16 cellular contexts compared by ENCODE assay signal in genomic region chr22:33803883-33804282, GRCh38.
DNase-seq lines count a peak whose midpoint lies in the region; TF ChIP-seq lines count a peak whose summit lies in the region.
"Had no signal": no experiment of that assay in that cellular context is flagged by ENCODE, and none has a peak within 500 bp of the region (broad histone marks: within the 10 kb centered on the region; RNA-seq: fewer than 3 reads in every experiment).

No MANE protein-coding gene starts in this region.

- H3K4me3 ChIP-seq in mucosa of rectum (ENCODE audit: low read length in 2 of 2) (no peak overlapping the region), skeletal muscle satellite cell (ENCODE audit: low read length) (no peak overlapping the region), tibial nerve (no peak overlapping the region)

- H3K27ac Mint-ChIP-seq in HFFc6, result peak overlapping the region; percentile 55; the same call in 1 of the 2 replicates
- H3K27ac Mint-ChIP-seq: CD14-positive monocyte, IgD-negative memory B cell had no signal

- H3K4me3 Mint-ChIP-seq in HFFc6, result no peak overlapping the region
- H3K4me3 Mint-ChIP-seq: CD14-positive monocyte had no signal

- peaks cover 54% of the 10 kb centered on the region for H3K9me3 Mint-ChIP-seq in HFFc6

- TF ChIP-seq CTCF in HFFc6 (IDR thresholded peaks at IDR 0.05) (no peak), tibial nerve (IDR thresholded peaks at IDR 0.05) (no peak)

- no peak for TF ChIP-seq EP300 in tibial nerve (IDR thresholded peaks at IDR 0.05)

- no peak for TF ChIP-seq POLR2A in tibial nerve (IDR thresholded peaks at IDR 0.05)

- H3K9me3 ChIP-seq in mucosa of rectum (ENCODE audit: control insufficient read depth in 2 of 2, low read length in 2 of 2) (no peaks in the 10 kb centered on the region), skeletal muscle satellite cell (replicated peaks; ENCODE audit: low read length) (no peaks in the 10 kb centered on the region), tibial nerve (peaks cover 0 to 3% (median 0%) of the 10 kb centered on the region in 4 donors)
- H3K9me3 ChIP-seq: Caco-2 had no signal

- H3K9ac ChIP-seq in mucosa of rectum (ENCODE audit: low read depth in 1 of 2, low read length in 2 of 2), result no peak overlapping the region
- H3K9ac ChIP-seq in skeletal muscle satellite cell (ENCODE audit: low read depth, low read length), result no peak overlapping the region

- H3K27ac ChIP-seq in epithelial cell of prostate (peak overlapping the region; percentile 2), mucosa of rectum (ENCODE audit: low read depth in 2 of 2, low read length in 2 of 2) (peak overlapping the region; percentile 56 to 57), tibial nerve (no peak overlapping the region)

- H3K4me1 Mint-ChIP-seq in HFFc6 (ENCODE audit: low read depth), result peaks cover 28% of the 10 kb centered on the region
- H3K4me1 Mint-ChIP-seq: CD14-positive monocyte had no signal

- H3K27me3 ChIP-seq in mucosa of rectum (ENCODE audit: control insufficient read depth in 2 of 2, insufficient read depth in 2 of 2, low read length in 2 of 2) (no peaks in the 10 kb centered on the region), skeletal muscle satellite cell (ENCODE audit: control insufficient read depth, insufficient read depth, low read length) (no peaks in the 10 kb centered on the region), tibial nerve (no peaks in the 10 kb centered on the region)

- H3K36me3 ChIP-seq in mucosa of rectum (ENCODE audit: control insufficient read depth in 2 of 2, insufficient read depth in 2 of 2, low read length in 2 of 2) (no peaks in the 10 kb centered on the region), skeletal muscle satellite cell (ENCODE audit: insufficient read depth, low read length) (no peaks in the 10 kb centered on the region), tibial nerve (no peaks in the 10 kb centered on the region)

- no peaks in the 10 kb centered on the region for H3K27me3 Mint-ChIP-seq in HFFc6 (ENCODE audit: insufficient read depth)
- H3K27me3 Mint-ChIP-seq: IgD-negative memory B cell had no signal

- no peak for DNase-seq in HFFc6
- no peak for DNase-seq in epithelial cell of prostate (ENCODE audit: low read depth, low spot score)
- no peak for DNase-seq in NK-92 treated with Interleukin-12 subunit alpha and Interleukin-12 subunit beta, amount 100 ng/mL, for 24 hours (lab: John Stamatoyannopoulos, UW)
- no peak for DNase-seq in activated CD8-positive, alpha-beta memory T cell treated with anti-CD3 and anti-CD28 coated beads, Interleukin-2, amount 50 U/mL, for 48 hours
- no peak for DNase-seq in tibial nerve (ENCODE audit: low spot score in 2 of 2)
- DNase-seq in NCI-H2081 treated with DMSO at 0.1 percent for 48 hours (lab: John Stamatoyannopoulos, UW), result no peak
- DNase-seq: Caco-2, HCEC 1CT, NCI-H146, NCI-H2107, NCI-H526 treated with DMSO at 0.1 percent for 48 hours, OCI-M1 had no signal

- peaks cover 6% of the 10 kb centered on the region; the same call in 1 of the 2 replicates for H3K36me3 Mint-ChIP-seq in HFFc6 (ENCODE audit: low read depth)
- H3K36me3 Mint-ChIP-seq: CD14-positive monocyte, IgD-negative memory B cell had no signal

- H3K4me2 ChIP-seq in skeletal muscle satellite cell (ENCODE audit: low read length), result peak overlapping the region; percentile 22

- H3K4me1 ChIP-seq in mucosa of rectum (ENCODE audit: control insufficient read depth in 2 of 2, insufficient read depth in 2 of 2, low read length in 2 of 2), result no peaks in the 10 kb centered on the region
- H3K4me1 ChIP-seq in skeletal muscle satellite cell (ENCODE audit: control insufficient read depth, insufficient read depth, low read length), result peaks cover 22% of the 10 kb centered on the region
- no peaks in the 10 kb centered on the region for H3K4me1 ChIP-seq in tibial nerve
- H3K4me1 ChIP-seq: Caco-2 had no signal

- 46 to 64% methylated on average over 2 of the region's 2 CpGs for WGBS in tibial nerve, 2 donors

Comparison
In these comparisons a context has a peak if more than half of its experiments do, and no peak if none do; other contexts are left out.
1. H3K27ac ChIP-seq: peak in epithelial cell of prostate (single experiment) and mucosa of rectum (2 of 2); none in tibial nerve (0 of 4).